In genomic region chr12:46484396-46485061, GRCh38 we compare ENCODE assay signal across 26 cellular contexts.
"Had no signal": no experiment of that assay in that cellular context is flagged by ENCODE, and none has a peak within 500 bp of the region (broad histone marks: within the 10 kb centered on the region; RNA-seq: fewer than 3 reads in every experiment).

No MANE protein-coding gene starts in this region.

- H3K27me3 ChIP-seq: brain microvascular endothelial cell, cardiac muscle cell had no signal

- H3K4me3 ChIP-seq: cardiac muscle cell had no signal

- ATAC-seq: activated T-helper 17 cell treated with anti-CD3 and anti-CD28 coated beads, Interleukin-2, amount 50 U/mL, for 72 hours; T-helper 17 cell had no signal

- H3K27ac ChIP-seq: brain microvascular endothelial cell, cardiac muscle cell had no signal

- H3K36me3 ChIP-seq: brain microvascular endothelial cell, cardiac muscle cell had no signal

- DNase-seq: activated CD4-positive, alpha-beta memory T cell treated with anti-CD3 and anti-CD28 coated beads for 36 hours; activated CD4-positive, alpha-beta T cell treated with anti-CD3 and anti-CD28 coated beads, Interleukin-2, amount 10 ng/mL, durations not matched to agents 7 days and 5 days; activated CD4-positive, CD25-positive, alpha-beta regulatory T cell; activated gamma-delta T cell; activated naive CD4-positive, alpha-beta T cell treated with anti-CD3 and anti-CD28 coated beads, Interleukin-2, amount 10 ng/mL, durations not matched to agents 7 days and 5 days; activated naive CD8-positive, alpha-beta T cell treated with anti-CD3 and anti-CD28 coated beads for 36 hours; activated T-cell treated with anti-CD3 and anti-CD28 coated beads for 4 hours; activated T-cell treated with anti-CD3 and anti-CD28 coated beads, Interleukin-2, amount 50 U/mL, for 48 hours; brain microvascular endothelial cell; Kasumi-1; KBM-7; NCI-H1048; NCI-H1417; NCI-H2029; NCI-H2107; NCI-H2171 treated with DMSO at 0.1 percent for 48 hours; NCI-H226; NCI-H526; NCI-H82; NK-92 treated with Interleukin-12 subunit alpha and Interleukin-12 subunit beta, amount 100 ng/mL, for 24 hours; OCI-M1; SIG-M5; T-helper 17 cell; T-helper 9 cell had no signal
